21 cellular contexts compared by ENCODE assay signal in genomic region chr14:102671410-102671809, GRCh38.
"Had no signal": no experiment of that assay in that cellular context is flagged by ENCODE, and none has a peak within 500 bp of the region (broad histone marks: within the 10 kb centered on the region; RNA-seq: fewer than 3 reads in every experiment).

No MANE protein-coding gene starts in this region.

- H3K27ac ChIP-seq: dorsolateral prefrontal cortex, prostate gland, right atrium auricular region, sigmoid colon, testis, tibial artery, upper lobe of left lung, uterus had no signal

- H3K4me1 ChIP-seq: right atrium auricular region, sigmoid colon, testis, tibial artery, uterus had no signal

- H3K27me3 Mint-ChIP-seq: naive B cell; natural killer cell treated with Interleukin-12 subunit alpha and Interleukin-12 subunit beta and Interleukin-15 and Interleukin-18, amount 100 ng/mL, for 72 hours had no signal

- H3K36me3 ChIP-seq: prostate gland, right atrium auricular region, sigmoid colon, tibial artery, upper lobe of left lung, uterus had no signal

- H3K27ac Mint-ChIP-seq: mesothelial cell of epicardium; natural killer cell treated with Interleukin-12 subunit alpha and Interleukin-12 subunit beta and Interleukin-15 and Interleukin-18, amount 100 ng/mL, for 72 hours; stimulated activated effector memory CD8-positive, alpha-beta T cell treated with anti-CD3 and anti-CD28 coated beads, Interleukin-12 subunit alpha, Interleukin-12 subunit beta, amount 100 ng/mL, for 72 hours had no signal

- H3K9me3 ChIP-seq: mucosa of descending colon, prostate gland, right atrium auricular region, sigmoid colon, testis, tibial artery, upper lobe of left lung, uterus had no signal

- DNase-seq: dorsolateral prefrontal cortex; effector CD4-positive, alpha-beta T cell; mesenchymal stem cell; mucosa of descending colon; naive B cell; sigmoid colon; stimulated activated CD4-positive, alpha-beta T cell treated with anti-CD3 and anti-CD28 coated beads, Interleukin-2, amount 100 ng/mL, for 24 hours; stimulated activated CD4-positive, alpha-beta T cell treated with anti-CD3 and anti-CD28 coated beads, Interleukin-4, amount 100 ng/mL, for 24 hours; stimulated activated naive CD8-positive, alpha-beta T cell treated with anti-CD3 and anti-CD28 coated beads, Interleukin-15, Interleukin-2, amounts not matched to agents 100 U/mL and 50 U/mL, for 24 hours; substantia nigra; testis; tibial artery; upper lobe of left lung; uterus had no signal

- H3K4me3 ChIP-seq: dorsolateral prefrontal cortex, lung, mucosa of descending colon, prostate gland, right atrium auricular region, sigmoid colon, testis, tibial artery, upper lobe of left lung, uterus had no signal

- H3K9me3 Mint-ChIP-seq: natural killer cell treated with Interleukin-12 subunit alpha and Interleukin-12 subunit beta and Interleukin-15 and Interleukin-18, amount 100 ng/mL, for 72 hours; stimulated activated effector memory CD8-positive, alpha-beta T cell treated with anti-CD3 and anti-CD28 coated beads, Interleukin-12 subunit alpha, Interleukin-12 subunit beta, amount 100 ng/mL, for 72 hours had no signal

- H3K27me3 ChIP-seq: dorsolateral prefrontal cortex, right atrium auricular region, sigmoid colon, testis, tibial artery, upper lobe of left lung, uterus had no signal

- H3K36me3 Mint-ChIP-seq: naive B cell; natural killer cell treated with Interleukin-12 subunit alpha and Interleukin-12 subunit beta and Interleukin-15 and Interleukin-18, amount 100 ng/mL, for 72 hours had no signal

- H3K4me3 Mint-ChIP-seq: mesothelial cell of epicardium; naive B cell; natural killer cell treated with Interleukin-12 subunit alpha and Interleukin-12 subunit beta and Interleukin-15 and Interleukin-18, amount 100 ng/mL, for 72 hours; neural crest cell; stimulated activated effector memory CD8-positive, alpha-beta T cell treated with anti-CD3 and anti-CD28 coated beads, Interleukin-12 subunit alpha, Interleukin-12 subunit beta, amount 100 ng/mL, for 72 hours had no signal

- ATAC-seq: mucosa of descending colon; natural killer cell treated with Interleukin-12 subunit alpha and Interleukin-12 subunit beta and Interleukin-15 and Interleukin-18, amount 100 ng/mL, for 72 hours; stimulated activated effector memory CD8-positive, alpha-beta T cell treated with anti-CD3 and anti-CD28 coated beads, Interleukin-12 subunit alpha, Interleukin-12 subunit beta, amount 100 ng/mL, for 72 hours; stimulated activated naive CD8-positive, alpha-beta T cell treated with anti-CD3 and anti-CD28 coated beads, Interleukin-15, Interleukin-2, amounts not matched to agents 100 U/mL and 50 U/mL, for 24 hours had no signal
